ENCODE assay signal across 27 cellular contexts in genomic region chr22:17284917-17285316, GRCh38.
"Had no signal": no experiment of that assay in that cellular context is flagged by ENCODE, and none has a peak within 500 bp of the region (broad histone marks: within the 10 kb centered on the region; RNA-seq: fewer than 3 reads in every experiment).

No MANE protein-coding gene starts in this region.

- H3K9me3 ChIP-seq: colonic mucosa, psoas muscle, right atrium auricular region, stomach, suprapubic skin, tibial nerve, vagina had no signal

- H3K36me3 ChIP-seq: colonic mucosa, right atrium auricular region, stomach, suprapubic skin, tibial nerve, vagina had no signal

- H2AFZ ChIP-seq: hepatocyte had no signal

- H3K9me3 Mint-ChIP-seq: activated naive CD4-positive, alpha-beta T cell treated with anti-CD3 and anti-CD28 coated beads for 36 hours; activated naive CD8-positive, alpha-beta T cell treated with anti-CD3 and anti-CD28 coated beads, Interleukin-2, amount 10 ng/mL, durations not matched to agents 7 days and 5 days; activated T-cell treated with anti-CD3 and anti-CD28 coated beads, Interleukin-2, amount 50 U/mL, for 24 hours; effector memory CD8-positive, alpha-beta T cell; naive B cell; stimulated activated memory B cell treated with anti-CD40 and anti-IgM and Interleukin-4, amounts not matched to agents 10 μg/mL and 1 μg/mL and 100 μg/mL, for 72 hours had no signal

- H3K27ac ChIP-seq: colonic mucosa, dorsolateral prefrontal cortex, hepatocyte, psoas muscle, right atrium auricular region, stomach, suprapubic skin, tibial nerve, vagina had no signal

- H3K4me1 ChIP-seq: colonic mucosa, psoas muscle, right atrium auricular region, stomach, suprapubic skin, tibial nerve, vagina had no signal

- H3K4me3 ChIP-seq: colonic mucosa, dorsolateral prefrontal cortex, hepatocyte, psoas muscle, right atrium auricular region, stomach, suprapubic skin, tibial nerve, vagina had no signal

- H3K27me3 ChIP-seq: colonic mucosa, hepatocyte, right atrium auricular region, tibial nerve, vagina had no signal

- H3K4me2 ChIP-seq: hepatocyte had no signal

- H3K79me2 ChIP-seq: hepatocyte had no signal

- H3K27me3 Mint-ChIP-seq: stimulated activated memory B cell treated with anti-CD40 and anti-IgM and Interleukin-4, amounts not matched to agents 10 μg/mL and 1 μg/mL and 100 μg/mL, for 72 hours had no signal

- H3K36me3 Mint-ChIP-seq: naive B cell; stimulated activated memory B cell treated with anti-CD40 and anti-IgM and Interleukin-4, amounts not matched to agents 10 μg/mL and 1 μg/mL and 100 μg/mL, for 72 hours had no signal

- H3K27ac Mint-ChIP-seq: activated naive CD4-positive, alpha-beta T cell treated with anti-CD3 and anti-CD28 coated beads for 36 hours; activated naive CD8-positive, alpha-beta T cell treated with anti-CD3 and anti-CD28 coated beads, Interleukin-2, amount 10 ng/mL, durations not matched to agents 7 days and 5 days; activated T-cell treated with anti-CD3 and anti-CD28 coated beads, Interleukin-2, amount 50 U/mL, for 24 hours; effector memory CD8-positive, alpha-beta T cell; stimulated activated memory B cell treated with anti-CD40 and anti-IgM and Interleukin-4, amounts not matched to agents 10 μg/mL and 1 μg/mL and 100 μg/mL, for 72 hours had no signal

- DNase-seq: activated CD4-positive, alpha-beta T cell treated with anti-CD3 and anti-CD28 coated beads, Interleukin-2, amount 50 U/mL, for 4 hours; activated CD8-positive, alpha-beta memory T cell treated with anti-CD3 and anti-CD28 coated beads for 24 hours; activated CD8-positive, alpha-beta memory T cell treated with anti-CD3 and anti-CD28 coated beads, Interleukin-2, amount 50 U/mL, for 4 hours; activated naive CD4-positive, alpha-beta T cell treated with anti-CD3 and anti-CD28 coated beads for 36 hours; activated naive CD8-positive, alpha-beta T cell treated with anti-CD3 and anti-CD28 coated beads, Interleukin-2, amount 10 ng/mL, durations not matched to agents 7 days and 5 days; activated T-cell treated with anti-CD3 and anti-CD28 coated beads, Interleukin-2, amount 50 U/mL, for 24 hours; amygdala; colonic mucosa; dorsolateral prefrontal cortex; effector memory CD8-positive, alpha-beta T cell; foreskin melanocyte; left ventricle myocardium superior; mesenchymal stem cell; naive B cell; psoas muscle; small intestine; stimulated activated CD4-positive, alpha-beta T cell treated with anti-CD3 and anti-CD28 coated beads, Interleukin-15, amount 100 ng/mL, for 24 hours; stomach; T-helper 1 cell; T-helper 9 cell had no signal

- H3K4me3 Mint-ChIP-seq: activated naive CD4-positive, alpha-beta T cell treated with anti-CD3 and anti-CD28 coated beads for 36 hours; activated naive CD8-positive, alpha-beta T cell treated with anti-CD3 and anti-CD28 coated beads, Interleukin-2, amount 10 ng/mL, durations not matched to agents 7 days and 5 days; activated T-cell treated with anti-CD3 and anti-CD28 coated beads, Interleukin-2, amount 50 U/mL, for 24 hours; effector memory CD8-positive, alpha-beta T cell; stimulated activated memory B cell treated with anti-CD40 and anti-IgM and Interleukin-4, amounts not matched to agents 10 μg/mL and 1 μg/mL and 100 μg/mL, for 72 hours had no signal

- ATAC-seq: effector memory CD8-positive, alpha-beta T cell; esophagus mucosa; left ventricle myocardium superior; psoas muscle; stimulated activated memory B cell treated with anti-CD40 and anti-IgM and Interleukin-4, amounts not matched to agents 10 μg/mL and 1 μg/mL and 100 μg/mL, for 72 hours had no signal
